8 cellular contexts compared by ENCODE assay signal in genomic region chr12:12736759-12737676, GRCh38. TPM values are rescaled to one million over a fixed set of nuclear protein-coding genes. Genes with fewer than 3 reads are reported as not detected.
A peak's percentile ranks its signal among the peaks of the same experiment; 100 is the strongest.
DNase-seq lines count a peak whose midpoint lies in the region; ATAC-seq and TF ChIP-seq lines count a peak whose summit lies in the region.

No MANE protein-coding gene starts in this region.

- H3K4me3 ChIP-seq in WERI-Rb-1 (ENCODE audit: low read depth, low read length) (no peak overlapping the region), mucosa of rectum (ENCODE audit: low read length in 2 of 2) (peak overlapping the region; percentile 4 to 36), vagina (peak overlapping the region in 1 of 2 donors; percentile 12)
- peak overlapping the region; percentile 31 for H3K4me3 ChIP-seq in effector memory CD4-positive, alpha-beta T cell (ENCODE audit: insufficient read depth, low read depth, low read length, poor library complexity, severe bottlenecking)

- no peaks in the 10 kb centered on the region for H3K9me3 ChIP-seq in WERI-Rb-1 (ENCODE audit: severe bottlenecking)
- H3K9me3 ChIP-seq in effector memory CD4-positive, alpha-beta T cell (ENCODE audit: control insufficient read depth, low read length), result no peaks in the 10 kb centered on the region
- no peaks in the 10 kb centered on the region for H3K9me3 ChIP-seq in mucosa of rectum (ENCODE audit: control insufficient read depth in 2 of 2, low read length in 2 of 2)
- H3K9me3 ChIP-seq in vagina, result no peaks in the 10 kb centered on the region

- peak; percentile 8 to 55 (median 49) for DNase-seq in NCI-H1417 (lab: John Stamatoyannopoulos, UW)
- no peak for DNase-seq in NCI-H1417 treated with DMSO at 0.1 percent for 48 hours (lab: John Stamatoyannopoulos, UW)
- peak; percentile 80 for DNase-seq in LHCN-M2 (ENCODE audit: low read depth)
- no peak for DNase-seq in WERI-Rb-1
- peak in 2 of 3 donors; percentile 14 to 30 for DNase-seq in effector memory CD4-positive, alpha-beta T cell
- DNase-seq in vagina (ENCODE audit: extremely low spot score in 2 of 2), result no peak

- intact Hi-C loops in vagina (cut with DNase I), result no loop called here

- peak overlapping the region; percentile 14 to 54 for H3K9ac ChIP-seq in mucosa of rectum (ENCODE audit: low read depth in 1 of 2, low read length in 2 of 2)

- TF ChIP-seq CTCF in WERI-Rb-1 (IDR thresholded peaks at IDR 0.05; ENCODE audit: low read depth, low read length), result peak; percentile 42
- peak in 1 of 3 experiments; percentile 51 for TF ChIP-seq CTCF in vagina (IDR thresholded peaks at IDR 0.05)

- H3K27me3 ChIP-seq in WERI-Rb-1 (ENCODE audit: insufficient read depth, low read depth, severe bottlenecking) (no peaks in the 10 kb centered on the region), mucosa of rectum (ENCODE audit: control insufficient read depth in 2 of 2, insufficient read depth in 2 of 2, low read length in 2 of 2) (no peaks in the 10 kb centered on the region), vagina (no peaks in the 10 kb centered on the region)
- H3K27me3 ChIP-seq in effector memory CD4-positive, alpha-beta T cell (replicated peaks; ENCODE audit: control insufficient read depth, insufficient read depth, low read length, poor library complexity, severe bottlenecking), result no peaks in the 10 kb centered on the region

- H3K4me1 ChIP-seq in effector memory CD4-positive, alpha-beta T cell (ENCODE audit: control insufficient read depth, insufficient read depth, low read length, poor library complexity, severe bottlenecking), result peaks cover 18% of the 10 kb centered on the region
- peaks cover 3 to 20% of the 10 kb centered on the region in 2 donors for H3K4me1 ChIP-seq in mucosa of rectum (ENCODE audit: control insufficient read depth in 2 of 2, insufficient read depth in 2 of 2, low read length in 2 of 2)
- H3K4me1 ChIP-seq in vagina, result peaks cover 27% of the 10 kb centered on the region

- H3K36me3 ChIP-seq in WERI-Rb-1, result no peaks in the 10 kb centered on the region
- no peaks in the 10 kb centered on the region for H3K36me3 ChIP-seq in effector memory CD4-positive, alpha-beta T cell (ENCODE audit: control insufficient read depth, insufficient read depth, low read length)
- no peaks in the 10 kb centered on the region for H3K36me3 ChIP-seq in mucosa of rectum (ENCODE audit: control insufficient read depth in 2 of 2, insufficient read depth in 2 of 2, low read length in 2 of 2)
- H3K36me3 ChIP-seq in vagina, result no peaks in the 10 kb centered on the region

- ATAC-seq in GM21737 (IDR thresholded peaks at IDR 0.05; ENCODE audit: unreplicated experiment), result peak; percentile 77

- no peak for TF ChIP-seq POLR2A in vagina (IDR thresholded peaks at IDR 0.05)

- H3K27ac ChIP-seq in WERI-Rb-1 (0 out of 2 replicates have a peak overlapping the region, but pooled peaks have one; percentile 4), mucosa of rectum (ENCODE audit: low read depth in 2 of 2, low read length in 2 of 2) (peak overlapping the region; percentile 7 to 42), vagina (peak overlapping the region; percentile 71)
- H3K27ac ChIP-seq in effector memory CD4-positive, alpha-beta T cell (ENCODE audit: insufficient read depth, low read length, poor library complexity, severe bottlenecking), result peak overlapping the region; percentile 68

RNA-seq across cellular contexts. Expression of gene CDKN1B, which starts 19.9 kb away (rescaled TPM):
- total RNA-seq in LHCN-M2 (2014; rRNA removed), result 21.2 and 27.4 TPM in 2 replicates
- 9.2 TPM for polyA plus RNA-seq in LHCN-M2 (2012)
- total RNA-seq in vagina, result 52.5 TPM

RNA-seq across cellular contexts. Expression of gene GPR19, which starts 41.0 kb away (rescaled TPM):
- total RNA-seq in LHCN-M2 (2014; rRNA removed) (0.34 and 0.64 TPM in 2 replicates), vagina (not detected)
- 0.09 TPM for polyA plus RNA-seq in LHCN-M2 (2012)

RNA-seq across cellular contexts. Expression of gene APOLD1, which starts 48.4 kb away (rescaled TPM):
- total RNA-seq in LHCN-M2 (2014; rRNA removed) (8.0 and 9.3 TPM in 2 replicates), vagina (127 TPM)
- polyA plus RNA-seq in LHCN-M2 (2012), result 2.3 TPM

Comparison
In these comparisons a context has a peak if more than half of its experiments do, and no peak if none do; other contexts are left out.
1. DNase-seq: peak in NCI-H1417 (3 of 3), LHCN-M2 (single experiment) and effector memory CD4-positive, alpha-beta T cell (2 of 3); none in NCI-H1417 treated with DMSO at 0.1 percent for 48 hours (single experiment), WERI-Rb-1 (single experiment) and vagina (0 of 2).
2. H3K27ac ChIP-seq: peak in every context shown above with its lines; median percentile 71 in vagina; 68 in effector memory CD4-positive, alpha-beta T cell; 24 in mucosa of rectum; 4 in WERI-Rb-1.
3. RNA of gene APOLD1, which starts 48.4 kb away (total RNA-seq): 127 TPM in vagina (single experiment); 8.0 to 9.3 TPM in LHCN-M2; every median in the first group is over 10 times any median in the second.